24 cellular contexts compared by ENCODE assay signal in genomic region chr5:164303646-164304225, GRCh38.
"Had no signal": no experiment of that assay in that cellular context is flagged by ENCODE, and none has a peak within 500 bp of the region (broad histone marks: within the 10 kb centered on the region; RNA-seq: fewer than 3 reads in every experiment).

No MANE protein-coding gene starts in this region.

- H3K4me3 ChIP-seq: adrenal gland, ascending aorta, coronary artery, dorsolateral prefrontal cortex, esophagus muscularis mucosa had no signal

- H3K9me3 ChIP-seq: adrenal gland, ascending aorta, esophagus muscularis mucosa had no signal

- H3K36me3 ChIP-seq: adrenal gland, ascending aorta, esophagus muscularis mucosa had no signal

- H3K4me1 ChIP-seq: adrenal gland, ascending aorta, esophagus muscularis mucosa had no signal

- DNase-seq: activated CD4-positive, alpha-beta memory T cell treated with anti-CD3 and anti-CD28 coated beads, Interleukin-2, amount 10 ng/mL, durations not matched to agents 7 days and 5 days; activated CD4-positive, alpha-beta T cell treated with anti-CD3 and anti-CD28 coated beads for 1 hour; activated CD4-positive, alpha-beta T cell treated with anti-CD3 and anti-CD28 coated beads for 4 hours; activated CD4-positive, alpha-beta T cell treated with anti-CD3 and anti-CD28 coated beads, Interleukin-2, amount 10 ng/mL, durations not matched to agents 7 days and 5 days; activated CD4-positive, alpha-beta T cell treated with anti-CD3 and anti-CD28 coated beads, Interleukin-2, amount 50 U/mL, for 4 hours; activated CD8-positive, alpha-beta memory T cell treated with anti-CD3 and anti-CD28 coated beads, Interleukin-2, amount 50 U/mL, for 48 hours; activated gamma-delta T cell; activated naive CD4-positive, alpha-beta T cell; activated naive CD4-positive, alpha-beta T cell treated with anti-CD3 and anti-CD28 coated beads, Interleukin-2, amount 10 ng/mL, durations not matched to agents 7 days and 5 days; activated T-cell treated with anti-CD3 and anti-CD28 coated beads for 4 hours; activated T-cell treated with anti-CD3 and anti-CD28 coated beads, Interleukin-2, amount 50 U/mL, for 24 hours; activated T-cell treated with anti-CD3 and anti-CD28 coated beads, Interleukin-2, amount 50 U/mL, for 72 hours; adrenal gland; dorsolateral prefrontal cortex; effector CD4-positive, alpha-beta T cell; effector memory CD8-positive, alpha-beta T cell; erythroblast; head of caudate nucleus; hippocampal formation; T-helper 2 cell had no signal

- H3K27me3 ChIP-seq: adrenal gland, ascending aorta, esophagus muscularis mucosa had no signal

- H3K27ac ChIP-seq: adrenal gland, ascending aorta, coronary artery, dorsolateral prefrontal cortex, esophagus muscularis mucosa, VCaP had no signal
